10 cellular contexts compared by ENCODE assay signal in the genomic region with DNA sequence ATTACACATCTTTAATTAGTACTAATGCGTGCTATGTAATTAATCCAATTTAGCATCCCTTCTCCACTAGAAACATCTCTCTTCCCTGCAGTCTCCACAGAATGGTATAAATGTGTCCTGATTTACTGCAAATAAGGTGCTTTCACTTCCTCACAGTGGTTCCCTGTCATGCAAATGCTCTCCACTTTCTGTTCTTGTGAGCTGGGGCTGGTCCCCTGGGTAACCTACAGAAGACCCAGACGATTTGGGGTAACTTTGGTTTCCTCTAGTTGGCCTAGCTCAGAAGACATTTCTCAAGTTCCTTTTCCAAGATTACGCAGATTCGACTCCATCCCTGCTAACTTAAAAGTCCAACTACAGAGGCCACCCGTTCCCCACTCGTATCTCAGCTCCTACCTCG. TPM values are rescaled to one million over a fixed set of nuclear protein-coding genes. Genes with fewer than 3 reads are reported as not detected.
DNase-seq lines count a peak whose midpoint lies in the region; ATAC-seq, FAIRE-seq and TF ChIP-seq lines count a peak whose summit lies in the region.
"Had no signal": no experiment of that assay in that cellular context is flagged by ENCODE, and none has a peak within 500 bp of the region (broad histone marks: within the 10 kb centered on the region; RNA-seq: fewer than 3 reads in every experiment).

No MANE protein-coding gene starts in this region.

- no peak for DNase-seq in HepG2 (ENCODE audit: low spot score)
- DNase-seq in brain microvascular endothelial cell, result no peak
- DNase-seq in DMS 273 treated with DMSO at 0.1 percent for 48 hours (lab: John Stamatoyannopoulos, UW), result no peak
- no peak for DNase-seq in NCI-H526 treated with DMSO at 0.1 percent for 48 hours (lab: John Stamatoyannopoulos, UW)
- DNase-seq in NCI-H1417 treated with DMSO at 0.1 percent for 48 hours (lab: John Stamatoyannopoulos, UW), result no peak
- DNase-seq: testis had no signal

- no peaks in the 10 kb centered on the region for H4K20me1 ChIP-seq in HepG2 (ENCODE audit: insufficient read depth, low read length)

- no peak for TF ChIP-seq POLR2A in HepG2 (IDR thresholded peaks at IDR 0.05; ENCODE audit: insufficient read depth in 1 of 2, low read depth in 2 of 2, low read length in 2 of 2)

- peak overlapping the region; percentile 70 for H3K27ac ChIP-seq in HepG2 (ENCODE audit: extremely low read length, insufficient read depth, low read length)
- no peak overlapping the region for H3K27ac ChIP-seq in brain microvascular endothelial cell
- H3K27ac ChIP-seq: KMS-11, testis had no signal

- peaks cover 8% of the 10 kb centered on the region for H3K9me3 ChIP-seq in HepG2 (ENCODE audit: low read length)
- H3K9me3 ChIP-seq: testis had no signal

- H3K4me3 ChIP-seq in HepG2 (replicated peaks in 1 of 3; ENCODE audit: insufficient read depth in 1 of 3, low read depth in 2 of 3, low read length in 3 of 3), result no peak overlapping the region
- H3K4me3 ChIP-seq in brain microvascular endothelial cell (ENCODE audit: low read depth, low read length), result no peak overlapping the region
- H3K4me3 ChIP-seq: testis had no signal

- in situ Hi-C loops in HepG2 (cut with HindIII; ENCODE audit: extremely low pct_ligation_motif_present, low pct_unique_long_range_greater_than_20kb), result loop anchor here (25.0 kb wide), 1 partner anchor 647 kb away; the partner anchor contains the start of gene MALT1
- in situ Hi-C loops in brain microvascular endothelial cell (cut with HindIII; ENCODE audit: low pct_ligation_motif_present, low sequenced_read_pairs), result no loop called here

- CTCF ChIA-PET in HepG2 (lab: Yijun Ruan, JAX; ENCODE audit: low intra/inter-chr PET ratio, low total read pairs), result no interaction called here

- no TSS peak for BruUV-seq in HepG2 (replicated peaks; lab: Mats Ljungman, UMichigan)

- FAIRE-seq in HepG2 (lab: Jason Lieb, UNC), result no peak

- no peak for TF ChIP-seq EP300 in HepG2 (IDR thresholded peaks at IDR 0.05; ENCODE audit: low read depth in 2 of 2, low read length in 2 of 2)
- no peak for TF ChIP-seq EP300 in HepG2 (CRISPR knock-in tag; IDR thresholded peaks at IDR 0.05; ENCODE audit: borderline replicate concordance)

- H3K27me3 ChIP-seq in HepG2 (ENCODE audit: control insufficient read depth in 1 of 2, insufficient read depth in 2 of 2, low read length in 2 of 2), result no peaks in the 10 kb centered on the region
- no peaks in the 10 kb centered on the region for H3K27me3 ChIP-seq in brain microvascular endothelial cell (replicated peaks)
- H3K27me3 ChIP-seq: testis had no signal

- intact Hi-C loops in HepG2 (cut with micrococcal nuclease; ENCODE audit: unreplicated experiment), result no loop called here

- POLR2A ChIA-PET in HepG2 (lab: Yijun Ruan, JAX), result interaction anchor here (1.1 kb wide), 1 partner anchor 24 kb away, joined by 3 read pairs; no protein-coding TSS in a partner anchor

- TF ChIP-seq CTCF in HepG2 (CRISPR knock-in tag; IDR thresholded peaks at IDR 0.05) (no peak), brain microvascular endothelial cell (IDR thresholded peaks at IDR 0.05; ENCODE audit: low read depth, low read length, missing control alignments) (no peak)

- H2AFZ ChIP-seq in HepG2 (ENCODE audit: low read length), result no peak overlapping the region

- ATAC-seq in GM18519 (IDR thresholded peaks at IDR 0.05; ENCODE audit: low FRiP score, unreplicated experiment), result peak; percentile 99
- peak; percentile 100 for ATAC-seq in GM21723 (IDR thresholded peaks at IDR 0.05; ENCODE audit: unreplicated experiment)
- ATAC-seq in HG03439 (IDR thresholded peaks at IDR 0.05; ENCODE audit: unreplicated experiment), result peak; percentile 96
- ATAC-seq in HepG2, result no peak

- H3K4me2 ChIP-seq in HepG2 (ENCODE audit: low read depth, low read length), result no peak overlapping the region
- H3K4me2 ChIP-seq: KMS-11 had no signal

- no peak overlapping the region for H3K9ac ChIP-seq in HepG2 (ENCODE audit: insufficient read depth, low read depth, low read length)
- H3K9ac ChIP-seq: KMS-11 had no signal

- TF ChIP-seq RAD21 in HepG2 (CRISPR knock-in tag; IDR thresholded peaks at IDR 0.05), result no peak

- H3K79me2 ChIP-seq in HepG2 (ENCODE audit: insufficient read depth, low read length), result no peaks in the 10 kb centered on the region

- H3K4me1 ChIP-seq in HepG2 (ENCODE audit: insufficient read depth, low read length), result peaks cover 94% of the 10 kb centered on the region
- H3K4me1 ChIP-seq: testis had no signal

- WGBS in HepG2 (ENCODE audit: low lambda C conversion rate), result 80% methylated on average over 7 of the region's 7 CpGs

- H3K36me3 ChIP-seq in HepG2 (replicated peaks in 1 of 2; ENCODE audit: control insufficient read depth in 1 of 2, insufficient read depth in 2 of 2, low read length in 2 of 2) (no peaks in the 10 kb centered on the region), brain microvascular endothelial cell (replicated peaks) (no peaks in the 10 kb centered on the region)

TF ChIP-seq in HepG2, 621 proteins besides CTCF, POLR2A, EP300 and RAD21:
- TF ChIP-seq DZIP1 (CRISPR knock-in tag; IDR thresholded peaks at IDR 0.05) (no peak), REL (CRISPR knock-in tag; conservative IDR thresholded peaks at IDR 0.05) (no peak), JUN (CRISPR knock-in tag; IDR thresholded peaks at IDR 0.05) (no peak), ZNF7 (CRISPR knock-in tag; IDR thresholded peaks at IDR 0.05) (no peak), ZNF512B (CRISPR knock-in tag; IDR thresholded peaks at IDR 0.05; ENCODE audit: borderline replicate concordance) (no peak)

RNA-seq across cellular contexts. Expression of gene NEDD4L, which starts 29.0 kb away (rescaled TPM):
- 155 and 168 TPM in 2 replicates for total RNA-seq in HepG2 (2016; rRNA removed; fragmentation: Illumina TruSeq; extraction: Trizol)
- 227 and 244 TPM in 2 replicates for total RNA-seq in HepG2 (2016; cell fraction: cytosol; rRNA removed; fragmentation: Illumina TruSeq; extraction: Trizol; ENCODE audit: low read depth)
- total RNA-seq in HepG2 (2016; cell fraction: insoluble cytoplasmic fraction; rRNA removed; fragmentation: Illumina TruSeq; extraction: Trizol), result 149 and 168 TPM in 2 replicates
- 283 and 312 TPM in 2 replicates for total RNA-seq in HepG2 (2016; cell fraction: membrane; rRNA removed; fragmentation: Illumina TruSeq; extraction: Trizol)
- 149 and 177 TPM in 2 replicates for total RNA-seq in HepG2 (2016; cell fraction: nucleus; rRNA removed; fragmentation: Illumina TruSeq; extraction: Trizol)
- polyA plus RNA-seq in HepG2 (2011; rRNA removed), result 390 and 395 TPM in 2 replicates
- polyA plus RNA-seq in HepG2 (2011; cell fraction: cytosol; rRNA removed), result 327 and 388 TPM in 2 replicates
- polyA plus RNA-seq in HepG2 (2011; cell fraction: nucleus; rRNA removed), result 350 and 369 TPM in 2 replicates
- 315 and 342 TPM in 2 replicates for polyA plus RNA-seq in HepG2 (2012)
- polyA plus RNA-seq in HepG2 (2016; cell fraction: cytosol; fragmentation: Illumina TruSeq; extraction: Trizol; ENCODE audit: low read depth), result 321 and 361 TPM in 2 replicates
- 177 and 180 TPM in 2 replicates for polyA plus RNA-seq in HepG2 (2016; cell fraction: insoluble cytoplasmic fraction; fragmentation: Illumina TruSeq; extraction: Trizol; ENCODE audit: low read depth)
- polyA plus RNA-seq in HepG2 (2016; cell fraction: membrane; fragmentation: Illumina TruSeq; extraction: Trizol; ENCODE audit: low read depth), result 294 and 314 TPM in 2 replicates
- 244 and 256 TPM in 2 replicates for polyA plus RNA-seq in HepG2 (2016; cell fraction: nucleus; fragmentation: Illumina TruSeq; extraction: Trizol; ENCODE audit: insufficient read depth, low read depth)
- 51.4 and 283 TPM in 2 replicates for polyA minus RNA-seq in HepG2 (2011; rRNA and poly(A)+ RNA removed; ENCODE audit: low replicate concordance)
- polyA minus RNA-seq in HepG2 (2011; cell fraction: cytosol; rRNA and poly(A)+ RNA removed), result 167 and 173 TPM in 2 replicates
- polyA minus RNA-seq in HepG2 (2011; cell fraction: nucleus; rRNA and poly(A)+ RNA removed), result 477 and 524 TPM in 2 replicates
